9 cellular contexts compared by ENCODE assay signal in the genomic region with DNA sequence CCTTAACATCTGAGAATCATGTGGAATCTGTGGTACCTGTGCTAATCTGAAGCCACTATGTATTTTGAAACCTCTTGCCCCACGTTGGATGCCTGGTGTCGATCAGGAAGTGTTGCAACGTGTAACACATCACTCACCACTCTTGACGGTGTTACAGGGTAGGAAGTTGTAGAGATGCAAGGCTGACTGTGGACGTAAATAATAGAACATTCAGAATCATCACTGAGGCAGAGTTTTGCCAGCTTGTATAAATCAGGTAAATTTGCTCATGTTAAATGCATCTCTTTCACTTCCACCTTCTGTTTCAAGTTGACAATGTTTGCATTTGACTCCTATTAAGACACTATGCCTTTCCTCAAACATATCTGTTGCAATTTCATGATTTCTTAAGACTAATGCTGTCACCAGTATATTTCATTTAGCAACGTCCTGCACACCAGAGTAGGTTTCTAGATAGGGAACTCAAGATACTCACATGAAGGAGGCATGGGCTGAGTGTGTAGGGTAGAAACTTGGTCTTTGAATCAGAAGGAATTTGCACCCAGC. TPM values are rescaled to one million over a fixed set of nuclear protein-coding genes. Genes with fewer than 3 reads are reported as not detected.
A peak's percentile ranks its signal among the peaks of the same experiment; 100 is the strongest.
DNase-seq lines count a peak whose midpoint lies in the region; ATAC-seq and TF ChIP-seq lines count a peak whose summit lies in the region.
"Had no signal": no experiment of that assay in that cellular context is flagged by ENCODE, and none has a peak within 500 bp of the region (broad histone marks: within the 10 kb centered on the region; RNA-seq: fewer than 3 reads in every experiment).

No MANE protein-coding gene starts in this region.

- no peak overlapping the region for H3K23ac ChIP-seq in mesenchymal stem cell (ENCODE audit: low read length in 2 of 2)

- H3K36me3 ChIP-seq in mesenchymal stem cell (ENCODE audit: control insufficient read depth in 1 of 2, insufficient read depth in 2 of 2, low read depth in 1 of 2, low read length in 2 of 2) = peaks cover 0 to 70% of the 10 kb centered on the region in 2 experiments
- H3K36me3 ChIP-seq in SK-N-SH (replicated peaks in 1 of 2; ENCODE audit: control insufficient read depth in 1 of 2, insufficient read depth in 2 of 2, low read length in 1 of 2) = peaks cover 0 to 25% of the 10 kb centered on the region in 2 experiments
- H3K36me3 ChIP-seq in hepatocyte (replicated peaks; ENCODE audit: insufficient read depth, low read depth) = no peaks in the 10 kb centered on the region
- H3K36me3 ChIP-seq: pancreas had no signal

- CTCF ChIA-PET in SK-N-SH (lab: Yijun Ruan, JAX) = no interaction called here

- no peak overlapping the region for H3K14ac ChIP-seq in mesenchymal stem cell (ENCODE audit: low read length in 2 of 2)

- no peak overlapping the region for H2AK5ac ChIP-seq in mesenchymal stem cell (ENCODE audit: low read length, severe bottlenecking)

- H4K20me1 ChIP-seq in SK-N-SH (ENCODE audit: insufficient read depth) (no peaks in the 10 kb centered on the region), hepatocyte (ENCODE audit: insufficient read depth, poor library complexity, severe bottlenecking) (peaks cover 55% of the 10 kb centered on the region)

- no peaks in the 10 kb centered on the region for H3K9me2 ChIP-seq in SK-N-SH
- H3K9me2 ChIP-seq in hepatocyte (replicated peaks; ENCODE audit: insufficient read depth) = no peaks in the 10 kb centered on the region

- H3K27ac ChIP-seq in mesenchymal stem cell (ENCODE audit: low read length, poor library complexity, severe bottlenecking) (no peak overlapping the region), SK-N-SH (ENCODE audit: low read depth in 2 of 2, low read length in 1 of 2) (no peak overlapping the region), hepatocyte (no peak overlapping the region)
- H3K27ac ChIP-seq: pancreas had no signal

- DNase-seq in NB4 (ENCODE audit: low read depth) = peak; percentile 92
- DNase-seq in mesenchymal stem cell = peak; percentile 69
- no peak for DNase-seq in D341Med (ENCODE audit: low spot score)
- no peak for DNase-seq in SK-N-SH
- no peak for DNase-seq in hepatocyte (ENCODE audit: low spot score)
- DNase-seq: pancreas had no signal

- H3F3A ChIP-seq in SK-N-SH (replicated peaks; ENCODE audit: insufficient read depth) = no peaks in the 10 kb centered on the region

- H3K79me2 ChIP-seq in SK-N-SH (ENCODE audit: insufficient read depth) (peaks cover 96% of the 10 kb centered on the region), hepatocyte (peaks cover 100% of the 10 kb centered on the region)

- no peak overlapping the region for H2BK15ac ChIP-seq in mesenchymal stem cell (ENCODE audit: low read depth, poor library complexity, severe bottlenecking)

- WGBS in mesenchymal stem cell = 35% methylated on average over 5 of the region's 6 CpGs
- WGBS in SK-N-SH (ENCODE audit: low lambda C conversion rate) = 65% methylated on average over 6 of the region's 6 CpGs
- WGBS in hepatocyte (ENCODE audit: low lambda C conversion rate, missing lambda C conversion rate) = 69% methylated on average over 6 of the region's 6 CpGs

- POLR2A ChIA-PET in SK-N-SH (lab: Yijun Ruan, JAX) = no interaction called here

- H3K4me2 ChIP-seq in mesenchymal stem cell (ENCODE audit: low read length, poor library complexity, severe bottlenecking) = no peak overlapping the region
- H3K4me2 ChIP-seq in SK-N-SH = no peak overlapping the region
- no peak overlapping the region for H3K4me2 ChIP-seq in hepatocyte

- TF ChIP-seq CTCF in NB4 (IDR thresholded peaks at IDR 0.05; ENCODE audit: low read depth, low read length) = no peak
- no peak for TF ChIP-seq CTCF in SK-N-SH (IDR thresholded peaks at IDR 0.05)
- TF ChIP-seq CTCF in hepatocyte (IDR thresholded peaks at IDR 0.05; ENCODE audit: poor library complexity) = no peak

- no peak overlapping the region for H4K8ac ChIP-seq in mesenchymal stem cell (ENCODE audit: low read length)

- no peak overlapping the region for H4K91ac ChIP-seq in mesenchymal stem cell (ENCODE audit: low read length)

- H2BK12ac ChIP-seq in mesenchymal stem cell (ENCODE audit: low read length in 2 of 2) = no peak overlapping the region

- H2BK120ac ChIP-seq in mesenchymal stem cell (ENCODE audit: low read depth, low read length) = no peak overlapping the region

- TF ChIP-seq EP300 in SK-N-SH (IDR thresholded peaks at IDR 0.05; ENCODE audit: borderline replicate concordance in 1 of 2, low read depth in 1 of 2, low read length in 1 of 2) = no peak

- TF ChIP-seq POLR2A in NB4 (IDR thresholded peaks at IDR 0.05; ENCODE audit: extremely low read depth, insufficient read length) = no peak

- TF ChIP-seq RAD21 in SK-N-SH (IDR thresholded peaks at IDR 0.05; ENCODE audit: low read length) = no peak

- H3K18ac ChIP-seq in mesenchymal stem cell (ENCODE audit: low read depth in 1 of 2, low read length in 2 of 2) = no peak overlapping the region

- H3K79me1 ChIP-seq in mesenchymal stem cell (replicated peaks; ENCODE audit: low read length, poor library complexity, severe bottlenecking) = no peaks in the 10 kb centered on the region

- no peak overlapping the region for H2AFZ ChIP-seq in mesenchymal stem cell (ENCODE audit: low read depth, low read length)
- H2AFZ ChIP-seq in SK-N-SH (ENCODE audit: low read depth) = no peak overlapping the region
- no peak overlapping the region for H2AFZ ChIP-seq in hepatocyte

- H3K27me3 ChIP-seq in mesenchymal stem cell (ENCODE audit: control insufficient read depth in 1 of 2, insufficient read depth in 1 of 2, low read length in 2 of 2) = no peaks in the 10 kb centered on the region
- no peaks in the 10 kb centered on the region for H3K27me3 ChIP-seq in SK-N-SH (ENCODE audit: insufficient read depth)
- no peaks in the 10 kb centered on the region for H3K27me3 ChIP-seq in hepatocyte

- no peak overlapping the region for H2BK5ac ChIP-seq in mesenchymal stem cell (ENCODE audit: low read depth, low read length, poor library complexity, severe bottlenecking)

- H3K4ac ChIP-seq in mesenchymal stem cell (ENCODE audit: low read depth in 1 of 2, low read length in 2 of 2) = no peak overlapping the region

- H3K9me3 ChIP-seq in mesenchymal stem cell (ENCODE audit: control insufficient read depth, low read length) (no peaks in the 10 kb centered on the region), SK-N-SH (no peaks in the 10 kb centered on the region), hepatocyte (ENCODE audit: low read depth) (no peaks in the 10 kb centered on the region)
- H3K9me3 ChIP-seq: pancreas had no signal

- H3K9ac ChIP-seq in mesenchymal stem cell (ENCODE audit: low read length) (no peak overlapping the region), SK-N-SH (no peak overlapping the region)

- H3K4me1 ChIP-seq in mesenchymal stem cell (ENCODE audit: control insufficient read depth, insufficient read depth, low read depth, low read length) = peaks cover 5% of the 10 kb centered on the region
- H3K4me1 ChIP-seq in SK-N-SH (ENCODE audit: control insufficient read depth in 1 of 2, insufficient read depth in 2 of 2, low read depth in 1 of 2, low read length in 1 of 2) = peaks cover 0 to 26% of the 10 kb centered on the region in 2 experiments; a peak in 2 of 4 replicates
- peaks cover 5% of the 10 kb centered on the region for H3K4me1 ChIP-seq in hepatocyte (ENCODE audit: insufficient read depth)
- H3K4me1 ChIP-seq: pancreas had no signal

- H3K4me3 ChIP-seq in NB4 (ENCODE audit: low read depth, low read length) (no peak overlapping the region), mesenchymal stem cell (ENCODE audit: insufficient read depth in 1 of 2, low read depth in 1 of 2, low read length in 2 of 2) (peak overlapping the region in 1 of 2 experiments; percentile 3), SK-N-SH (ENCODE audit: low read depth in 2 of 2, low read length in 1 of 2) (no peak overlapping the region), hepatocyte (no peak overlapping the region)
- H3K4me3 ChIP-seq: pancreas had no signal

- ATAC-seq in GM18519 (IDR thresholded peaks at IDR 0.05; ENCODE audit: low FRiP score, unreplicated experiment) (peak; percentile 58), HG02642 (IDR thresholded peaks at IDR 0.05; ENCODE audit: poor library complexity, unreplicated experiment) (peak; percentile 43), SK-N-SH treated with all-trans-retinoic acid at 6 μM for 48 hours (no peak)

TF ChIP-seq in SK-N-SH, 30 proteins besides CTCF, POLR2A, EP300 and RAD21 (continues in another document):
- TF ChIP-seq, protein P1, sequence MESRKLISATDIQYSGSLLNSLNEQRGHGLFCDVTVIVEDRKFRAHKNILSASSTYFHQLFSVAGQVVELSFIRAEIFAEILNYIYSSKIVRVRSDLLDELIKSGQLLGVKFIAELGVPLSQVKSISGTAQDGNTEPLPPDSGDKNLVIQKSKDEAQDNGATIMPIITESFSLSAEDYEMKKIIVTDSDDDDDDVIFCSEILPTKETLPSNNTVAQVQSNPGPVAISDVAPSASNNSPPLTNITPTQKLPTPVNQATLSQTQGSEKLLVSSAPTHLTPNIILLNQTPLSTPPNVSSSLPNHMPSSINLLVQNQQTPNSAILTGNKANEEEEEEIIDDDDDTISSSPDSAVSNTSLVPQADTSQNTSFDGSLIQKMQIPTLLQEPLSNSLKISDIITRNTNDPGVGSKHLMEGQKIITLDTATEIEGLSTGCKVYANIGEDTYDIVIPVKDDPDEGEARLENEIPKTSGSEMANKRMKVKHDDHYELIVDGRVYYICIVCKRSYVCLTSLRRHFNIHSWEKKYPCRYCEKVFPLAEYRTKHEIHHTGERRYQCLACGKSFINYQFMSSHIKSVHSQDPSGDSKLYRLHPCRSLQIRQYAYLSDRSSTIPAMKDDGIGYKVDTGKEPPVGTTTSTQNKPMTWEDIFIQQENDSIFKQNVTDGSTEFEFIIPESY (IDR thresholded peaks at IDR 0.05; ENCODE audit: borderline replicate concordance, low read depth) = no peak

TF ChIP-seq in SK-N-SH treated with all-trans-retinoic acid at 6 μM for 48 hours, 23 proteins besides CTCF, POLR2A, EP300 and RAD21 (continues in another document):
- no peak for TF ChIP-seq ZFP3 (CRISPR knock-in tag; IDR thresholded peaks at IDR 0.05)

RNA-seq across cellular contexts. Expression of a gene that starts 38.1 kb away (rescaled TPM):
- polyA plus RNA-seq in mesenchymal stem cell (2013, experiment 1 of 2) = 308 TPM
- polyA plus RNA-seq in mesenchymal stem cell (2013, experiment 2 of 2) = 322 TPM
- polyA plus RNA-seq in SK-N-SH (2012; rRNA removed) (77.8 and 107 TPM in 2 replicates), hepatocyte (175 and 183 TPM in 2 replicates)
- 94.2 and 104 TPM in 2 replicates for polyA plus RNA-seq in SK-N-SH (2012; cell fraction: cytosol; rRNA removed)
- 33.6 and 36.0 TPM in 2 replicates for polyA plus RNA-seq in SK-N-SH (2012; cell fraction: nucleus; rRNA removed)
- 134 and 137 TPM in 2 replicates for total RNA-seq in hepatocyte

Comparison
In these comparisons a context has a peak if more than half of its experiments do, and no peak if none do; other contexts are left out.
1. DNase-seq: peak in NB4 (single experiment) and mesenchymal stem cell (single experiment); none in D341Med (single experiment), SK-N-SH (single experiment) and hepatocyte (single experiment).